29 cellular contexts compared by ENCODE assay signal in the genomic region with DNA sequence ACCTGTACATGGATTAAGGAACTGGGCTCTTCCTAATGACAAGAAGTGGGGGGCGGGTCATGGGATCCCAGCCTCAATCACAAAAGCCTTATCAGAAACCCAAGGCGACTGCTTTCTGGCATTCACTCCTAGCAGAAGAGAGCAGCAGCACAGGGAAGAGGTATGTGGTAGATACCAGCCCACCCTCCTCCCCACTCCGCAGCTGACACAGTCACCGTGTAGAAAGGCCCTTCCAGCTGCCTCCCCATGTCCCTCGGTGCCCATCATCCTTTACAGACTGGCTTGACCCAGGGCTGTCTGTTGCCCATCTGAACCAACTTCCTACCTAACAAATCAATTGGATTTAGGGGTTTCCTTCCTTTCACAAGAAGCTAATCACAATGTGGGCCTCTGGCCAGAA. TPM values are rescaled to one million over a fixed set of nuclear protein-coding genes. Genes with fewer than 3 reads are reported as not detected.
DNase-seq lines count a peak whose midpoint lies in the region; ATAC-seq and TF ChIP-seq lines count a peak whose summit lies in the region.
"Had no signal": no experiment of that assay in that cellular context is flagged by ENCODE, and none has a peak within 500 bp of the region (broad histone marks: within the 10 kb centered on the region; RNA-seq: fewer than 3 reads in every experiment).

No MANE protein-coding gene starts in this region.

- H3K9me3 ChIP-seq in HEK293 (ENCODE audit: control insufficient read depth, insufficient read depth, low read depth, low read length), result no peaks in the 10 kb centered on the region
- H3K9me3 ChIP-seq: esophagus squamous epithelium, gastroesophageal sphincter, left lung, psoas muscle, thoracic aorta had no signal

- no peaks in the 10 kb centered on the region for H3K36me3 ChIP-seq in HEK293 (ENCODE audit: control insufficient read depth in 2 of 2, insufficient read depth in 1 of 2, low read length in 2 of 2)
- H3K36me3 ChIP-seq: cardiac muscle cell, esophagus squamous epithelium, gastroesophageal sphincter, left lung, thoracic aorta had no signal

- peaks cover 17% of the 10 kb centered on the region for H3K36me3 Mint-ChIP-seq in activated CD4-positive, alpha-beta T cell treated with anti-CD3 and anti-CD28 coated beads for 36 hours (ENCODE audit: low read depth)
- H3K36me3 Mint-ChIP-seq in effector memory CD8-positive, alpha-beta T cell (ENCODE audit: insufficient read depth), result peaks cover 36% of the 10 kb centered on the region
- no peaks in the 10 kb centered on the region for H3K36me3 Mint-ChIP-seq in neural crest cell (ENCODE audit: low read depth)

- H3K4me1 ChIP-seq in HEK293 (ENCODE audit: control insufficient read depth, insufficient read depth, low read length), result peaks cover 12% of the 10 kb centered on the region

- TF ChIP-seq CTCF in HEK293 (tag by site-specific recombination; IDR thresholded peaks at IDR 0.05) (no peak), neural crest cell (conservative IDR thresholded peaks at IDR 0.05) (no peak)

- no peak overlapping the region for H3K27ac Mint-ChIP-seq in activated CD4-positive, alpha-beta T cell treated with anti-CD3 and anti-CD28 coated beads for 36 hours
- peak overlapping the region; percentile 41 to 99 for H3K27ac Mint-ChIP-seq in effector memory CD8-positive, alpha-beta T cell
- no peak overlapping the region for H3K27ac Mint-ChIP-seq in neural crest cell (ENCODE audit: unreplicated experiment)
- H3K27ac Mint-ChIP-seq: activated T-helper 17 cell treated with anti-CD3 and anti-CD28 coated beads, Interleukin-2, amount 50 U/mL, for 72 hours; stimulated activated memory B cell treated with anti-CD40 and anti-IgM and Interleukin-4, amounts not matched to agents 10 μg/mL and 1 μg/mL and 100 μg/mL, for 72 hours had no signal

- H3K4me3 ChIP-seq in HEK293 (ENCODE audit: low read depth, low read length), result no peak overlapping the region
- H3K4me3 ChIP-seq: cardiac muscle cell, esophagus squamous epithelium, gastroesophageal sphincter, K562, left lung, psoas muscle, thoracic aorta had no signal

- no peak for ATAC-seq in activated CD4-positive, alpha-beta T cell treated with anti-CD3 and anti-CD28 coated beads for 36 hours
- ATAC-seq in effector memory CD8-positive, alpha-beta T cell (replicated peaks), result no peak
- no peak for ATAC-seq in HG02840 (IDR thresholded peaks at IDR 0.05; ENCODE audit: low FRiP score, unreplicated experiment)
- ATAC-seq: activated T-helper 17 cell treated with anti-CD3 and anti-CD28 coated beads, Interleukin-2, amount 50 U/mL, for 72 hours; gastroesophageal sphincter; K562; left lung; Panc1; psoas muscle; stimulated activated memory B cell treated with anti-CD40 and anti-IgM and Interleukin-4, amounts not matched to agents 10 μg/mL and 1 μg/mL and 100 μg/mL, for 72 hours had no signal

- POLR2A ChIA-PET in activated CD4-positive, alpha-beta T cell treated with anti-CD3 and anti-CD28 coated beads for 36 hours (lab: Charles Lee), result interaction anchor here (0.7 kb wide), 1 partner anchor 523 kb away, joined by 3 read pairs; no protein-coding TSS in a partner anchor
- POLR2A ChIA-PET in HEK293 (lab: Yijun Ruan, JAX), result no interaction called here

- DNase-seq in activated CD4-positive, alpha-beta T cell treated with anti-CD3 and anti-CD28 coated beads for 36 hours, result peak; percentile 4
- no peak for DNase-seq in activated CD4-positive, alpha-beta T cell treated with anti-CD3 and anti-CD28 coated beads for 48 hours
- no peak for DNase-seq in effector memory CD8-positive, alpha-beta T cell
- DNase-seq in neural crest cell (ENCODE audit: low read depth, low spot score), result no peak
- DNase-seq in activated CD8-positive, alpha-beta memory T cell treated with anti-CD3 and anti-CD28 coated beads, Interleukin-2, amount 50 U/mL, for 48 hours, result no peak
- DNase-seq in pons (ENCODE audit: low spot score), result no peak
- DNase-seq: 8988T; activated CD4-positive, alpha-beta T cell treated with anti-CD3 and anti-CD28 coated beads, Interleukin-2, amount 50 U/mL, for 1 hour; activated naive CD4-positive, alpha-beta T cell treated with anti-CD3 and anti-CD28 coated beads, Interleukin-2, amount 50 U/mL, for 16 hours; cortex of kidney; esophagus squamous epithelium; GOT3; left lung; NCI-H1930; NCI-H524 treated with DMSO at 0.1 percent for 48 hours; psoas muscle; SHP77 treated with DMSO at 0.1 percent for 48 hours; T1000 had no signal

- CTCF ChIA-PET in activated CD4-positive, alpha-beta T cell treated with anti-CD3 and anti-CD28 coated beads for 36 hours (lab: Charles Lee), result interaction anchor here (1.4 to 12.1 kb wide), 3 partner anchors 8 to 25 kb away, joined by 4 to 154 read pairs (median 29); no protein-coding TSS in a partner anchor
- CTCF ChIA-PET in HEK293 (lab: Yijun Ruan, JAX), result interaction anchor here (2.9 kb wide), 1 partner anchor 8 kb away, joined by 16 read pairs; no protein-coding TSS in a partner anchor

- H3K9me3 Mint-ChIP-seq in activated CD4-positive, alpha-beta T cell treated with anti-CD3 and anti-CD28 coated beads for 36 hours (ENCODE audit: low read depth), result peaks cover 2% of the 10 kb centered on the region
- H3K9me3 Mint-ChIP-seq in effector memory CD8-positive, alpha-beta T cell, result no peaks in the 10 kb centered on the region
- H3K9me3 Mint-ChIP-seq in neural crest cell, result no peaks in the 10 kb centered on the region
- H3K9me3 Mint-ChIP-seq: activated T-helper 17 cell treated with anti-CD3 and anti-CD28 coated beads, Interleukin-2, amount 50 U/mL, for 72 hours had no signal

- no peak overlapping the region for H3K4me3 Mint-ChIP-seq in activated CD4-positive, alpha-beta T cell treated with anti-CD3 and anti-CD28 coated beads for 36 hours
- no peak overlapping the region for H3K4me3 Mint-ChIP-seq in effector memory CD8-positive, alpha-beta T cell
- peak overlapping the region; percentile 59 for H3K4me3 Mint-ChIP-seq in neural crest cell
- H3K4me3 Mint-ChIP-seq: CD14-positive monocyte; stimulated activated memory B cell treated with anti-CD40 and anti-IgM and Interleukin-4, amounts not matched to agents 10 μg/mL and 1 μg/mL and 100 μg/mL, for 72 hours had no signal

- intact Hi-C loops in activated CD4-positive, alpha-beta T cell treated with anti-CD3 and anti-CD28 coated beads for 36 hours (cut with DNase I, micrococcal nuclease), result no loop called here

- H3K27me3 Mint-ChIP-seq in activated CD4-positive, alpha-beta T cell treated with anti-CD3 and anti-CD28 coated beads for 36 hours, result no peaks in the 10 kb centered on the region
- no peaks in the 10 kb centered on the region for H3K27me3 Mint-ChIP-seq in effector memory CD8-positive, alpha-beta T cell
- H3K27me3 Mint-ChIP-seq in neural crest cell (ENCODE audit: low read depth), result no peaks in the 10 kb centered on the region
- H3K27me3 Mint-ChIP-seq: activated T-helper 17 cell treated with anti-CD3 and anti-CD28 coated beads, Interleukin-2, amount 50 U/mL, for 72 hours; stimulated activated memory B cell treated with anti-CD40 and anti-IgM and Interleukin-4, amounts not matched to agents 10 μg/mL and 1 μg/mL and 100 μg/mL, for 72 hours had no signal

- no peak overlapping the region for H3K27ac ChIP-seq in HEK293 (ENCODE audit: extremely low read depth, low read depth, low read length)
- H3K27ac ChIP-seq: cardiac muscle cell, esophagus squamous epithelium, gastroesophageal sphincter, left lung, psoas muscle, thoracic aorta had no signal

- peaks cover 50% of the 10 kb centered on the region for H3K4me1 Mint-ChIP-seq in activated CD4-positive, alpha-beta T cell treated with anti-CD3 and anti-CD28 coated beads for 36 hours
- peaks cover 26 to 28% of the 10 kb centered on the region in 2 donors for H3K4me1 Mint-ChIP-seq in effector memory CD8-positive, alpha-beta T cell (ENCODE audit: low read depth in 2 of 2)
- H3K4me1 Mint-ChIP-seq in neural crest cell, result peaks cover 39% of the 10 kb centered on the region

TF ChIP-seq in HEK293, 187 proteins besides CTCF, POLR2A, EP300 and RAD21:
- TF ChIP-seq MZF1 (tag by site-specific recombination; IDR thresholded peaks at IDR 0.05; ENCODE audit: borderline replicate concordance) (no peak), ZNF341 (tag by site-specific recombination; IDR thresholded peaks at IDR 0.05; ENCODE audit: low read depth) (peak; percentile 66)

RNA-seq across cellular contexts. Expression of gene DHRS12, which starts 3.1 kb away (rescaled TPM):
- total RNA-seq in activated CD4-positive, alpha-beta T cell treated with anti-CD3 and anti-CD28 coated beads for 36 hours, result 1 to 10 TPM; 4.9 to 5.3 TPM
- 8.8 and 9.3 TPM in 2 replicates for total RNA-seq in neural crest cell

RNA-seq across cellular contexts. Expression of gene TMEM272, which starts 37.9 kb away (rescaled TPM):
- total RNA-seq in activated CD4-positive, alpha-beta T cell treated with anti-CD3 and anti-CD28 coated beads for 36 hours, result under 1 TPM; 0.18 to 0.33 TPM
- total RNA-seq in neural crest cell, result 0.26 TPM in 1 of 2 replicates, not detected in the other
- total RNA-seq: esophagus squamous epithelium, M059J, thoracic aorta had no signal

RNA-seq across cellular contexts. Expression of gene CCDC70, which starts 54.7 kb away (rescaled TPM):
- total RNA-seq in activated CD4-positive, alpha-beta T cell treated with anti-CD3 and anti-CD28 coated beads for 36 hours, result not detected
- total RNA-seq in neural crest cell, result not detected in 2 replicates
- total RNA-seq: cardiac muscle cell, esophagus squamous epithelium, gastroesophageal sphincter, K562, left lung, psoas muscle, thoracic aorta had no signal

Comparison
In these comparisons a context has a peak if more than half of its experiments do, and no peak if none do; other contexts are left out.
1. H3K27ac Mint-ChIP-seq: peak in effector memory CD8-positive, alpha-beta T cell (2 of 2); none in activated CD4-positive, alpha-beta T cell treated with anti-CD3 and anti-CD28 coated beads for 36 hours (single experiment) and neural crest cell (single experiment).